11 cellular contexts compared by ENCODE assay signal in the genomic region with DNA sequence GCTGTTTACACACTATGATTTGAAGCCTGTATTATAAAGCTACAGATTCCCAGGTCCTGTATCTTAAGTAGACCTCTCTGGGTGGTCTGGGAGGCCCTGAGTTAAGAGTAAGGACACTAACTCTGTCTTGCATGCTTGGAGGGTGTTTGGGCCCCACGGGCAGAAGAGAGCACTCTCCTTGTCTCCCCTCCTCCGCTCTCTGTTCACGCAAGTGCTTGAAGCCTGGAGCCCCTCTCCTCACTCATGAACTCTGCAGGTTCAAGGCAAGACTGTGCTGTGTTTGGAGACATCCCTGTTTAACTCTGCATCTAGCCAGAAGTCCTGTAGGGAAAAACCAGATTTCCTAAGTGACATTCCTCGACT.
DNase-seq lines count a peak whose midpoint lies in the region; ATAC-seq and TF ChIP-seq lines count a peak whose summit lies in the region.
"Had no signal": no experiment of that assay in that cellular context is flagged by ENCODE, and none has a peak within 500 bp of the region (broad histone marks: within the 10 kb centered on the region; RNA-seq: fewer than 3 reads in every experiment).

No MANE protein-coding gene starts in this region.

- H3K36me3 Mint-ChIP-seq in activated CD8-positive, alpha-beta memory T cell treated with anti-CD3 and anti-CD28 coated beads, Interleukin-2, amount 10 ng/mL, durations not matched to agents 7 days and 5 days = peaks cover 19% of the 10 kb centered on the region
- no peaks in the 10 kb centered on the region for H3K36me3 Mint-ChIP-seq in activated T-helper 2 cell treated with anti-CD3 and anti-CD28 coated beads, Interferon-gamma antibody, Interleukin-2, Interleukin-4, amounts not matched to agents 10 μg/mL and 5 μg/mL and 100 μg/mL, durations not matched to agents 14 hours and 24 hours and 36 hours (ENCODE audit: low read depth)
- H3K36me3 Mint-ChIP-seq in naive thymus-derived CD4-positive, alpha-beta T cell = peaks cover 0 to 26% (median 0%) of the 10 kb centered on the region in 5 donors

- no peak for TF ChIP-seq CTCF in tibial nerve (IDR thresholded peaks at IDR 0.05)
- no peak for TF ChIP-seq CTCF in esophagus muscularis mucosa (IDR thresholded peaks at IDR 0.05)

- no peaks in the 10 kb centered on the region for H3K36me3 ChIP-seq in tibial nerve
- H3K36me3 ChIP-seq in esophagus muscularis mucosa = no peaks in the 10 kb centered on the region
- H3K36me3 ChIP-seq in naive thymus-derived CD4-positive, alpha-beta T cell (ENCODE audit: control insufficient read depth in 2 of 3, insufficient read depth in 3 of 3, low read length in 3 of 3) = no peaks in the 10 kb centered on the region
- H3K36me3 ChIP-seq: MG63, thyroid gland had no signal

- peaks cover 58% of the 10 kb centered on the region for H3K4me1 Mint-ChIP-seq in activated CD8-positive, alpha-beta memory T cell treated with anti-CD3 and anti-CD28 coated beads, Interleukin-2, amount 10 ng/mL, durations not matched to agents 7 days and 5 days
- H3K4me1 Mint-ChIP-seq in activated T-helper 2 cell treated with anti-CD3 and anti-CD28 coated beads, Interferon-gamma antibody, Interleukin-2, Interleukin-4, amounts not matched to agents 10 μg/mL and 5 μg/mL and 100 μg/mL, durations not matched to agents 14 hours and 24 hours and 36 hours (ENCODE audit: low read depth) = peaks cover 43% of the 10 kb centered on the region
- H3K4me1 Mint-ChIP-seq in naive thymus-derived CD4-positive, alpha-beta T cell = peaks cover 22 to 63% (median 37%) of the 10 kb centered on the region in 7 donors

- WGBS in tibial nerve, 2 donors = 71 to 82% methylated on average over 4 of the region's 4 CpGs
- WGBS in esophagus muscularis mucosa = 85% methylated on average over 4 of the region's 4 CpGs

- no peaks in the 10 kb centered on the region for H3K27me3 ChIP-seq in tibial nerve
- no peaks in the 10 kb centered on the region for H3K27me3 ChIP-seq in esophagus muscularis mucosa
- no peaks in the 10 kb centered on the region for H3K27me3 ChIP-seq in naive thymus-derived CD4-positive, alpha-beta T cell (ENCODE audit: control insufficient read depth in 2 of 2, insufficient read depth in 2 of 2, low read length in 2 of 2)
- H3K27me3 ChIP-seq: MG63, thyroid gland had no signal

- H3K9me3 ChIP-seq in tibial nerve = no peaks in the 10 kb centered on the region
- H3K9me3 ChIP-seq in esophagus muscularis mucosa = no peaks in the 10 kb centered on the region
- H3K9me3 ChIP-seq in naive thymus-derived CD4-positive, alpha-beta T cell (ENCODE audit: control insufficient read depth in 2 of 3, low read length in 3 of 3) = no peaks in the 10 kb centered on the region
- H3K9me3 ChIP-seq: MG63, thyroid gland had no signal

- peak; percentile 37 for DNase-seq in activated CD8-positive, alpha-beta memory T cell treated with anti-CD3 and anti-CD28 coated beads, Interleukin-2, amount 10 ng/mL, durations not matched to agents 7 days and 5 days
- DNase-seq in activated CD8-positive, alpha-beta memory T cell treated with anti-CD3 and anti-CD28 coated beads, Interleukin-2, amount 50 U/mL, for 4 hours = no peak
- DNase-seq in activated T-helper 2 cell treated with anti-CD3 and anti-CD28 coated beads, Interferon-gamma antibody, Interleukin-2, Interleukin-4, amounts not matched to agents 10 μg/mL and 5 μg/mL and 100 μg/mL, durations not matched to agents 14 hours and 24 hours and 36 hours (ENCODE audit: low spot score) = no peak
- DNase-seq in left kidney (ENCODE audit: low read depth, low spot score) = peak; percentile 67
- DNase-seq in tibial nerve (ENCODE audit: low spot score in 2 of 2) = no peak
- DNase-seq in esophagus muscularis mucosa (ENCODE audit: extremely low spot score) = no peak
- DNase-seq in naive thymus-derived CD4-positive, alpha-beta T cell = no peak
- no peak for DNase-seq in activated effector memory CD4-positive, alpha-beta T cell treated with Interleukin-2 at 50 U/mL for 16 hours
- DNase-seq: left ventricle myocardium superior, thyroid gland had no signal

- peak overlapping the region; percentile 43 for H3K4me3 Mint-ChIP-seq in activated CD8-positive, alpha-beta memory T cell treated with anti-CD3 and anti-CD28 coated beads, Interleukin-2, amount 10 ng/mL, durations not matched to agents 7 days and 5 days
- no peak overlapping the region for H3K4me3 Mint-ChIP-seq in activated T-helper 2 cell treated with anti-CD3 and anti-CD28 coated beads, Interferon-gamma antibody, Interleukin-2, Interleukin-4, amounts not matched to agents 10 μg/mL and 5 μg/mL and 100 μg/mL, durations not matched to agents 14 hours and 24 hours and 36 hours (ENCODE audit: low read depth)
- H3K4me3 Mint-ChIP-seq in naive thymus-derived CD4-positive, alpha-beta T cell = peak overlapping the region in 2 of 10 donors; percentile 15 to 66

- CTCF ChIA-PET in activated CD8-positive, alpha-beta memory T cell treated with anti-CD3 and anti-CD28 coated beads, Interleukin-2, amount 10 ng/mL, durations not matched to agents 7 days and 5 days (lab: Charles Lee) = interaction anchor here (0.5 to 1.5 kb wide), 4 partner anchors 16 to 201 kb away, joined by 3 read pairs; no protein-coding TSS in a partner anchor
- CTCF ChIA-PET in naive thymus-derived CD4-positive, alpha-beta T cell (lab: Charles Lee) = no interaction called here

- H3K4me3 ChIP-seq in tibial nerve (no peak overlapping the region), esophagus muscularis mucosa (no peak overlapping the region)
- H3K4me3 ChIP-seq in naive thymus-derived CD4-positive, alpha-beta T cell (ENCODE audit: low read length) = no peak overlapping the region
- H3K4me3 ChIP-seq: MG63, thyroid gland had no signal

- no peaks in the 10 kb centered on the region for H3K9me3 Mint-ChIP-seq in activated CD8-positive, alpha-beta memory T cell treated with anti-CD3 and anti-CD28 coated beads, Interleukin-2, amount 10 ng/mL, durations not matched to agents 7 days and 5 days (ENCODE audit: low read depth)
- H3K9me3 Mint-ChIP-seq in activated T-helper 2 cell treated with anti-CD3 and anti-CD28 coated beads, Interferon-gamma antibody, Interleukin-2, Interleukin-4, amounts not matched to agents 10 μg/mL and 5 μg/mL and 100 μg/mL, durations not matched to agents 14 hours and 24 hours and 36 hours = no peaks in the 10 kb centered on the region
- no peaks in the 10 kb centered on the region for H3K9me3 Mint-ChIP-seq in naive thymus-derived CD4-positive, alpha-beta T cell

- H3K27ac Mint-ChIP-seq in activated CD8-positive, alpha-beta memory T cell treated with anti-CD3 and anti-CD28 coated beads, Interleukin-2, amount 10 ng/mL, durations not matched to agents 7 days and 5 days = peak overlapping the region; percentile 88
- peak overlapping the region; percentile 20 for H3K27ac Mint-ChIP-seq in activated T-helper 2 cell treated with anti-CD3 and anti-CD28 coated beads, Interferon-gamma antibody, Interleukin-2, Interleukin-4, amounts not matched to agents 10 μg/mL and 5 μg/mL and 100 μg/mL, durations not matched to agents 14 hours and 24 hours and 36 hours
- peak overlapping the region in 4 of 9 donors; percentile 47 to 87 (median 77) for H3K27ac Mint-ChIP-seq in naive thymus-derived CD4-positive, alpha-beta T cell

- TF ChIP-seq EP300 in tibial nerve (IDR thresholded peaks at IDR 0.05) (no peak), esophagus muscularis mucosa (IDR thresholded peaks at IDR 0.05) (no peak)

- intact Hi-C loops in activated T-helper 2 cell treated with anti-CD3 and anti-CD28 coated beads, Interferon-gamma antibody, Interleukin-2, Interleukin-4, amounts not matched to agents 10 μg/mL and 5 μg/mL and 100 μg/mL, durations not matched to agents 14 hours and 24 hours and 36 hours (cut with micrococcal nuclease) = loop anchor here (5.0 kb wide), 2 partner anchors 38 to 153 kb away; a partner anchor contains a TSS
- intact Hi-C loops in esophagus muscularis mucosa (cut with DNase I) = no loop called here
- intact Hi-C loops in naive thymus-derived CD4-positive, alpha-beta T cell (cut with micrococcal nuclease) = loop anchor here (1.0 to 10.0 kb wide), 3 partner anchors 8 to 213 kb away; a partner anchor contains a TSS

- no peak for TF ChIP-seq POLR2A in tibial nerve (IDR thresholded peaks at IDR 0.05)
- TF ChIP-seq POLR2A in esophagus muscularis mucosa (IDR thresholded peaks at IDR 0.05; ENCODE audit: low read depth) = no peak

- no peak for ATAC-seq in activated CD8-positive, alpha-beta memory T cell treated with anti-CD3 and anti-CD28 coated beads, Interleukin-2, amount 10 ng/mL, durations not matched to agents 7 days and 5 days
- no peak for ATAC-seq in naive thymus-derived CD4-positive, alpha-beta T cell
- ATAC-seq: left ventricle myocardium superior had no signal

- peaks cover 14% of the 10 kb centered on the region for H3K27me3 Mint-ChIP-seq in activated CD8-positive, alpha-beta memory T cell treated with anti-CD3 and anti-CD28 coated beads, Interleukin-2, amount 10 ng/mL, durations not matched to agents 7 days and 5 days
- peaks cover 5% of the 10 kb centered on the region for H3K27me3 Mint-ChIP-seq in activated T-helper 2 cell treated with anti-CD3 and anti-CD28 coated beads, Interferon-gamma antibody, Interleukin-2, Interleukin-4, amounts not matched to agents 10 μg/mL and 5 μg/mL and 100 μg/mL, durations not matched to agents 14 hours and 24 hours and 36 hours (ENCODE audit: low read depth)
- H3K27me3 Mint-ChIP-seq in naive thymus-derived CD4-positive, alpha-beta T cell = no peaks in the 10 kb centered on the region

- H3K27ac ChIP-seq in tibial nerve = peak overlapping the region in 3 of 4 donors; percentile 29 to 42 (median 37)
- H3K27ac ChIP-seq in esophagus muscularis mucosa (replicated peaks in 1 of 4) = peak overlapping the region in 1 of 4 donors; percentile 40
- H3K27ac ChIP-seq in naive thymus-derived CD4-positive, alpha-beta T cell (ENCODE audit: low read depth, low read length) = no peak overlapping the region

- H3K4me1 ChIP-seq in tibial nerve (peaks cover 0 to 42% (median 23%) of the 10 kb centered on the region in 4 donors), esophagus muscularis mucosa (peaks cover 21 to 30% (median 24%) of the 10 kb centered on the region in 4 donors)
- peaks cover 11 to 45% of the 10 kb centered on the region in 2 donors for H3K4me1 ChIP-seq in naive thymus-derived CD4-positive, alpha-beta T cell (ENCODE audit: control insufficient read depth in 2 of 2, insufficient read depth in 2 of 2, low read length in 2 of 2)
- H3K4me1 ChIP-seq: thyroid gland had no signal

- POLR2A ChIA-PET in naive thymus-derived CD4-positive, alpha-beta T cell (lab: Charles Lee) = interaction anchor here (1.5 kb wide), 1 partner anchor 48 kb away, joined by 4 read pairs; no protein-coding TSS in a partner anchor

Comparison
In these comparisons a context has a peak if more than half of its experiments do, and no peak if none do; other contexts are left out.
1. DNase-seq: peak in activated CD8-positive, alpha-beta memory T cell treated with anti-CD3 and anti-CD28 coated beads, Interleukin-2, amount 10 ng/mL, durations not matched to agents 7 days and 5 days (single experiment) and left kidney (single experiment); none in activated CD8-positive, alpha-beta memory T cell treated with anti-CD3 and anti-CD28 coated beads, Interleukin-2, amount 50 U/mL, for 4 hours (single experiment), activated T-helper 2 cell treated with anti-CD3 and anti-CD28 coated beads, Interferon-gamma antibody, Interleukin-2, Interleukin-4, amounts not matched to agents 10 μg/mL and 5 μg/mL and 100 μg/mL, durations not matched to agents 14 hours and 24 hours and 36 hours (single experiment), tibial nerve (0 of 2), esophagus muscularis mucosa (single experiment), naive thymus-derived CD4-positive, alpha-beta T cell (0 of 9) and activated effector memory CD4-positive, alpha-beta T cell treated with Interleukin-2 at 50 U/mL for 16 hours (single experiment).